In genomic region chr7:132116369-132116768, GRCh38 we compare ENCODE assay signal across 1 cellular context.
TF ChIP-seq lines count a peak whose summit lies in the region.

No MANE protein-coding gene starts in this region.

TF ChIP-seq in SK-N-SH, 30 proteins besides CTCF, POLR2A, EP300 and RAD21:
- TF ChIP-seq MAX (IDR thresholded peaks at IDR 0.05; ENCODE audit: low read depth) (peak; percentile 44; the same call in 1 of the 2 replicates), NFIC (IDR thresholded peaks at IDR 0.05; ENCODE audit: borderline replicate concordance) (peak; percentile 76), JUND (IDR thresholded peaks at IDR 0.05) (peak; percentile 92), RCOR1 (IDR thresholded peaks at IDR 0.05; ENCODE audit: low read length) (no peak), GABPA (IDR thresholded peaks at IDR 0.05; ENCODE audit: low read depth) (no peak), TEAD4 (IDR thresholded peaks at IDR 0.05; ENCODE audit: borderline replicate concordance, insufficient read depth) (peak; percentile 82), SIN3A (IDR thresholded peaks at IDR 0.05; ENCODE audit: borderline replicate concordance, low read depth, low read length) (peak; percentile 21; the same call in 1 of the 2 replicates), TCF12 (IDR thresholded peaks at IDR 0.05) (peak; percentile 90), FOSL2 (IDR thresholded peaks at IDR 0.05; ENCODE audit: borderline replicate concordance, low read depth) (peak; percentile 94), RXRA (IDR thresholded peaks at IDR 0.05; ENCODE audit: borderline replicate concordance, low read depth) (peak; percentile 95), POLR2AphosphoS5 (IDR thresholded peaks at IDR 0.05; ENCODE audit: low read depth, low read length) (no peak; the same call in 1 of the 2 replicates), RFX5 (IDR thresholded peaks at IDR 0.05; ENCODE audit: low read length) (no peak), FOXM1 (IDR thresholded peaks at IDR 0.05; ENCODE audit: low read depth) (peak; percentile 52; the same call in 1 of the 2 replicates)
- TF ChIP-seq, protein P1, sequence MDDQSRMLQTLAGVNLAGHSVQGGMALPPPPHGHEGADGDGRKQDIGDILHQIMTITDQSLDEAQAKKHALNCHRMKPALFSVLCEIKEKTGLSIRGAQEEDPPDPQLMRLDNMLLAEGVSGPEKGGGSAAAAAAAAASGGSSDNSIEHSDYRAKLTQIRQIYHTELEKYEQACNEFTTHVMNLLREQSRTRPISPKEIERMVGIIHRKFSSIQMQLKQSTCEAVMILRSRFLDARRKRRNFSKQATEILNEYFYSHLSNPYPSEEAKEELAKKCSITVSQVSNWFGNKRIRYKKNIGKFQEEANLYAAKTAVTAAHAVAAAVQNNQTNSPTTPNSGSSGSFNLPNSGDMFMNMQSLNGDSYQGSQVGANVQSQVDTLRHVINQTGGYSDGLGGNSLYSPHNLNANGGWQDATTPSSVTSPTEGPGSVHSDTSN (IDR thresholded peaks at IDR 0.05) = peak; percentile 85
- TF ChIP-seq, protein P2, sequence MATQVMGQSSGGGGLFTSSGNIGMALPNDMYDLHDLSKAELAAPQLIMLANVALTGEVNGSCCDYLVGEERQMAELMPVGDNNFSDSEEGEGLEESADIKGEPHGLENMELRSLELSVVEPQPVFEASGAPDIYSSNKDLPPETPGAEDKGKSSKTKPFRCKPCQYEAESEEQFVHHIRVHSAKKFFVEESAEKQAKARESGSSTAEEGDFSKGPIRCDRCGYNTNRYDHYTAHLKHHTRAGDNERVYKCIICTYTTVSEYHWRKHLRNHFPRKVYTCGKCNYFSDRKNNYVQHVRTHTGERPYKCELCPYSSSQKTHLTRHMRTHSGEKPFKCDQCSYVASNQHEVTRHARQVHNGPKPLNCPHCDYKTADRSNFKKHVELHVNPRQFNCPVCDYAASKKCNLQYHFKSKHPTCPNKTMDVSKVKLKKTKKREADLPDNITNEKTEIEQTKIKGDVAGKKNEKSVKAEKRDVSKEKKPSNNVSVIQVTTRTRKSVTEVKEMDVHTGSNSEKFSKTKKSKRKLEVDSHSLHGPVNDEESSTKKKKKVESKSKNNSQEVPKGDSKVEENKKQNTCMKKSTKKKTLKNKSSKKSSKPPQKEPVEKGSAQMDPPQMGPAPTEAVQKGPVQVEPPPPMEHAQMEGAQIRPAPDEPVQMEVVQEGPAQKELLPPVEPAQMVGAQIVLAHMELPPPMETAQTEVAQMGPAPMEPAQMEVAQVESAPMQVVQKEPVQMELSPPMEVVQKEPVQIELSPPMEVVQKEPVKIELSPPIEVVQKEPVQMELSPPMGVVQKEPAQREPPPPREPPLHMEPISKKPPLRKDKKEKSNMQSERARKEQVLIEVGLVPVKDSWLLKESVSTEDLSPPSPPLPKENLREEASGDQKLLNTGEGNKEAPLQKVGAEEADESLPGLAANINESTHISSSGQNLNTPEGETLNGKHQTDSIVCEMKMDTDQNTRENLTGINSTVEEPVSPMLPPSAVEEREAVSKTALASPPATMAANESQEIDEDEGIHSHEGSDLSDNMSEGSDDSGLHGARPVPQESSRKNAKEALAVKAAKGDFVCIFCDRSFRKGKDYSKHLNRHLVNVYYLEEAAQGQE (IDR thresholded peaks at IDR 0.05; ENCODE audit: low read depth, low read length) = no peak
